In genomic region chr3:8767667-8768363, GRCh38 we compare ENCODE assay signal across 9 cellular contexts. TPM values are rescaled to one million over a fixed set of nuclear protein-coding genes. Genes with fewer than 3 reads are reported as not detected.
DNase-seq lines count a peak whose midpoint lies in the region; ATAC-seq lines count a peak whose summit lies in the region.
"Had no signal": no experiment of that assay in that cellular context is flagged by ENCODE, and none has a peak within 500 bp of the region (broad histone marks: within the 10 kb centered on the region; RNA-seq: fewer than 3 reads in every experiment).

No MANE protein-coding gene starts in this region.

- peak; percentile 58 for ATAC-seq in GM19452 (IDR thresholded peaks at IDR 0.05; ENCODE audit: unreplicated experiment)
- peak; percentile 42 for ATAC-seq in HG03460 (IDR thresholded peaks at IDR 0.05; ENCODE audit: unreplicated experiment)
- ATAC-seq in left colon, result peak; percentile 70
- ATAC-seq in GM18520 (IDR thresholded peaks at IDR 0.05; ENCODE audit: unreplicated experiment), result no peak

- in situ Hi-C loops in G401 (cut with HindIII; ENCODE audit: low sequenced_read_pairs), result no loop called here

- intact Hi-C loops in left colon (cut with DNase I, micrococcal nuclease), result no loop called here

- DNase-seq in G401 (ENCODE audit: low spot score), result peak; percentile 13
- peak; percentile 9 for DNase-seq in amniotic epithelial cell (ENCODE audit: low read depth)
- peak in 1 of 2 donors; percentile 56 for DNase-seq in left colon
- no peak for DNase-seq in NCI-H82 (lab: John Stamatoyannopoulos, UW)
- no peak for DNase-seq in HUDEP-2 (lab: John Stamatoyannopoulos, UW; ENCODE audit: unreplicated experiment in 76 of 76)

RNA-seq across cellular contexts. Expression of gene OXTR, which starts 1.6 kb away (rescaled TPM):
- 0.43 and 1.1 TPM in 2 replicates for total RNA-seq in G401 (2014; rRNA removed; shearing (Covaris generic))
- total RNA-seq in left colon, result under 1 TPM; 0.76 to 0.81 TPM

RNA-seq across cellular contexts. Expression of gene CAV3, which starts 34.2 kb away (rescaled TPM):
- total RNA-seq in G401 (2014; rRNA removed; shearing (Covaris generic)), result not detected in 2 replicates
- not detected for total RNA-seq in left colon
- total RNA-seq: RPMI7951 had no signal

Comparison
In these comparisons a context has a peak if more than half of its experiments do, and no peak if none do; other contexts are left out.
1. DNase-seq: peak in G401 (single experiment) and amniotic epithelial cell (single experiment); none in NCI-H82 (single experiment) and HUDEP-2 (0 of 76).